Comparison of ENCODE assay signal across 12 cellular contexts in genomic region chr12:131218291-131219172, GRCh38.
DNase-seq lines count a peak whose midpoint lies in the region; ATAC-seq and TF ChIP-seq lines count a peak whose summit lies in the region.
"Had no signal": no experiment of that assay in that cellular context is flagged by ENCODE, and none has a peak within 500 bp of the region (broad histone marks: within the 10 kb centered on the region; RNA-seq: fewer than 3 reads in every experiment).

No MANE protein-coding gene starts in this region.

- H3K27me3 ChIP-seq in osteoblast (ENCODE audit: insufficient read depth, low read length): no peaks in the 10 kb centered on the region
- H3K27me3 ChIP-seq in gastrocnemius medialis: no peaks in the 10 kb centered on the region

- H4K20me1 ChIP-seq in osteoblast (ENCODE audit: insufficient read depth, low read length): no peaks in the 10 kb centered on the region

- no peak overlapping the region for H3K4me3 Mint-ChIP-seq in activated B cell treated with CpG ODN at 0.5 μM for 24 hours
- no peak overlapping the region for H3K4me3 Mint-ChIP-seq in immature natural killer cell

- no peak overlapping the region for H2AFZ ChIP-seq in osteoblast (ENCODE audit: low read length)

- no peak for TF ChIP-seq POLR2A in gastrocnemius medialis (IDR thresholded peaks at IDR 0.05)

- H3K27ac Mint-ChIP-seq in activated B cell treated with CpG ODN at 0.5 μM for 24 hours: no peak overlapping the region
- H3K27ac Mint-ChIP-seq in immature natural killer cell: no peak overlapping the region

- H3K79me2 ChIP-seq in osteoblast (ENCODE audit: insufficient read depth, low read length): no peaks in the 10 kb centered on the region

- TF ChIP-seq CTCF in activated B cell treated with CpG ODN at 0.5 μM for 24 hours (IDR thresholded peaks at IDR 0.05) (no peak), osteoblast (IDR thresholded peaks at IDR 0.05; ENCODE audit: extremely low read depth, low read depth, low read length) (no peak), gastrocnemius medialis (IDR thresholded peaks at IDR 0.05 in 4 of 5, conservative IDR thresholded peaks at IDR 0.05 in 1 of 5) (no peak)

- no peaks in the 10 kb centered on the region for H3K36me3 Mint-ChIP-seq in activated B cell treated with CpG ODN at 0.5 μM for 24 hours (ENCODE audit: low read depth)
- H3K36me3 Mint-ChIP-seq in immature natural killer cell: no peaks in the 10 kb centered on the region

- no peaks in the 10 kb centered on the region for H3K9me3 Mint-ChIP-seq in activated B cell treated with CpG ODN at 0.5 μM for 24 hours
- no peaks in the 10 kb centered on the region for H3K9me3 Mint-ChIP-seq in immature natural killer cell

- H3K4me1 ChIP-seq in osteoblast (ENCODE audit: insufficient read depth, low read length) (no peaks in the 10 kb centered on the region), gastrocnemius medialis (no peaks in the 10 kb centered on the region)

- peaks cover 40% of the 10 kb centered on the region for H3K27me3 Mint-ChIP-seq in activated B cell treated with CpG ODN at 0.5 μM for 24 hours
- H3K27me3 Mint-ChIP-seq in immature natural killer cell (ENCODE audit: low read depth in 3 of 3): peaks cover 2 to 4% (median 4%) of the 10 kb centered on the region in 3 donors

- CTCF ChIA-PET in activated B cell treated with CpG ODN at 0.5 μM for 24 hours (lab: Charles Lee): no interaction called here

- no peaks in the 10 kb centered on the region for H3K36me3 ChIP-seq in osteoblast (ENCODE audit: insufficient read depth, low read length)
- H3K36me3 ChIP-seq in gastrocnemius medialis: no peaks in the 10 kb centered on the region

- H3K4me3 ChIP-seq in osteoblast (ENCODE audit: insufficient read depth, low read length) (no peak overlapping the region), gastrocnemius medialis (no peak overlapping the region)
- H3K4me3 ChIP-seq: lung had no signal

- intact Hi-C loops in activated B cell treated with CpG ODN at 0.5 μM for 24 hours (cut with micrococcal nuclease) (no loop called here), gastrocnemius medialis (cut with DNase I; ENCODE audit: low total_unique reads) (no loop called here)

- H3K4me2 ChIP-seq in osteoblast (ENCODE audit: insufficient read depth, low read length): no peak overlapping the region

- POLR2A ChIA-PET in activated B cell treated with CpG ODN at 0.5 μM for 24 hours (lab: Charles Lee): no interaction called here

- in situ Hi-C loops in gastrocnemius medialis (cut with MboI; ENCODE audit: low sequenced_read_pairs in 4 of 4): no loop called here

- DNase-seq in activated B cell treated with CpG ODN at 0.5 μM for 24 hours: no peak
- peak; percentile 58 for DNase-seq in osteoblast (ENCODE audit: insufficient read length, low spot score, missing footprints)
- no peak for DNase-seq in amniotic stem cell (lab: John Stamatoyannopoulos, UW)
- DNase-seq in immature natural killer cell: no peak
- DNase-seq in gastrocnemius medialis: no peak
- DNase-seq: activated T-cell treated with anti-CD3 and anti-CD28 coated beads for 4 hours, KG1, NCI-H446 treated with DMSO at 0.1 percent for 48 hours had no signal

- H3K9me3 ChIP-seq in osteoblast (ENCODE audit: low read depth, low read length) (no peaks in the 10 kb centered on the region), gastrocnemius medialis (no peaks in the 10 kb centered on the region)

- H3K4me1 Mint-ChIP-seq in activated B cell treated with CpG ODN at 0.5 μM for 24 hours (peaks cover 17% of the 10 kb centered on the region), immature natural killer cell (peaks cover 8% of the 10 kb centered on the region in 2 donors)

- peak; percentile 22 for ATAC-seq in GM18511 (IDR thresholded peaks at IDR 0.05; ENCODE audit: unreplicated experiment)
- ATAC-seq in HG02885 (IDR thresholded peaks at IDR 0.05; ENCODE audit: poor library complexity, unreplicated experiment): peak; percentile 38
- ATAC-seq in activated B cell treated with CpG ODN at 0.5 μM for 24 hours (ENCODE audit: low read depth): peak; percentile 37
- no peak for ATAC-seq in HG02571 (IDR thresholded peaks at IDR 0.05; ENCODE audit: unreplicated experiment)
- no peak for ATAC-seq in gastrocnemius medialis

- H3K27ac ChIP-seq in osteoblast (ENCODE audit: low read depth, low read length) (no peak overlapping the region), gastrocnemius medialis (no peak overlapping the region)

Comparison
In these comparisons a context has a peak if more than half of its experiments do, and no peak if none do; other contexts are left out.
1. ATAC-seq: peak in GM18511 (single experiment), HG02885 (single experiment) and activated B cell treated with CpG ODN at 0.5 μM for 24 hours (single experiment); none in HG02571 (single experiment) and gastrocnemius medialis (0 of 2).